Comparison of ENCODE assay signal across 33 cellular contexts in the genomic region with DNA sequence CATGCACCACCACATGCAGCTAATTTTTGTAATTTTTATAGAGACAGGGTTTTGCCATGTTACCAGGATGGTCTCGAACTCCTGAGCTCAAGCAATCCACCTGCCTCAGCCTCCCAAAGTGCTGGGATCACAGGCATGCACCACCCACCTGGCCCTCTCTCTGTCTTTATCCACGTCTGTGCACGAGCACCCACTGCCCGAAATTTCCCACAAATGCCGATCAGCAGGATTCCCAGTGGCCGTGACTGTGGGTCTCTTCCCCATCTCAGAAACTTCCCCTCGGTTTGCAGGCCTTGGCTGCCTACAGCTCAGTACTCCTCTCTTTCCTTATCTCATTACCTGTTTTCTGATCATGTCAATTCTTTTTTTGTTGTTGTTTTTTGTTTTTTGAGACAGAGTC.
"Had no signal": no experiment of that assay in that cellular context is flagged by ENCODE, and none has a peak within 500 bp of the region (broad histone marks: within the 10 kb centered on the region; RNA-seq: fewer than 3 reads in every experiment).

No MANE protein-coding gene starts in this region.

- ATAC-seq: activated CD8-positive, alpha-beta T cell treated with anti-CD3 and anti-CD28 coated beads for 36 hours; activated naive CD8-positive, alpha-beta T cell treated with anti-CD3 and anti-CD28 coated beads, Interleukin-2, amount 50 U/mL, for 24 hours had no signal

- H3K36me3 Mint-ChIP-seq: activated CD4-positive, alpha-beta memory T cell treated with anti-CD3 and anti-CD28 coated beads for 36 hours; activated naive CD4-positive, alpha-beta T cell treated with anti-CD3 and anti-CD28 coated beads, Interleukin-2, amount 10 ng/mL, durations not matched to agents 7 days and 5 days; activated naive CD4-positive, alpha-beta T cell treated with anti-CD3 and anti-CD28 coated beads, Interleukin-2, amount 50 U/mL, for 24 hours; activated naive CD8-positive, alpha-beta T cell; activated naive CD8-positive, alpha-beta T cell treated with anti-CD3 and anti-CD28 coated beads, Interleukin-2, amount 10 ng/mL, durations not matched to agents 7 days and 5 days; brain had no signal

- H3K4me3 ChIP-seq: ascending aorta, cardiac muscle cell had no signal

- H3K4me3 Mint-ChIP-seq: activated B cell treated with CpG ODN at 0.5 μM for 24 hours; activated CD4-positive, alpha-beta memory T cell treated with anti-CD3 and anti-CD28 coated beads for 36 hours; activated CD4-positive, alpha-beta T cell treated with anti-CD3 and anti-CD28 coated beads, Interleukin-2, amount 10 ng/mL, durations not matched to agents 24 days and 14 days; activated CD8-positive, alpha-beta T cell treated with anti-CD3 and anti-CD28 coated beads for 36 hours; activated naive CD4-positive, alpha-beta T cell treated with anti-CD3 and anti-CD28 coated beads, Interleukin-2, amount 10 ng/mL, durations not matched to agents 7 days and 5 days; activated naive CD4-positive, alpha-beta T cell treated with anti-CD3 and anti-CD28 coated beads, Interleukin-2, amount 50 U/mL, for 24 hours; activated naive CD8-positive, alpha-beta T cell; activated naive CD8-positive, alpha-beta T cell treated with anti-CD3 and anti-CD28 coated beads, Interleukin-2, amount 10 ng/mL, durations not matched to agents 7 days and 5 days; activated naive CD8-positive, alpha-beta T cell treated with anti-CD3 and anti-CD28 coated beads, Interleukin-2, amount 50 U/mL, for 24 hours; activated T-cell treated with anti-CD3 and anti-CD28 coated beads, Interleukin-2, amount 50 U/mL, for 24 hours; brain; central memory CD8-positive, alpha-beta T cell; T-helper 1 cell treated with Interleukin-12 subunit alpha and Interleukin-12 subunit beta and Interleukin-4 antibody, amounts not matched to agents 30 μg/mL and 1 μg/mL, for 36 hours; T-helper 2 cell treated with Interferon-gamma antibody and Interleukin-4, amounts not matched to agents 5 μg/mL and 100 μg/mL, for 36 hours had no signal

- DNase-seq: activated B cell treated with CpG ODN at 0.5 μM for 24 hours; activated CD4-positive, alpha-beta memory T cell treated with anti-CD3 and anti-CD28 coated beads for 36 hours; activated CD4-positive, alpha-beta T cell treated with anti-CD3 and anti-CD28 coated beads for 4 hours; activated CD4-positive, alpha-beta T cell treated with anti-CD3 and anti-CD28 coated beads, Interleukin-2, amount 10 ng/mL, durations not matched to agents 24 days and 14 days; activated CD4-positive, alpha-beta T cell treated with anti-CD3 and anti-CD28 coated beads, Interleukin-2, amount 50 U/mL, for 1 hour; activated CD4-positive, alpha-beta T cell treated with anti-CD3 and anti-CD28 coated beads, Interleukin-2, amount 50 U/mL, for 4 hours; activated CD4-positive, CD25-positive, alpha-beta regulatory T cell treated with anti-CD3 and anti-CD28 coated beads, Interleukin-2, amount 50 U/mL, for 72 hours; activated CD8-positive, alpha-beta memory T cell treated with anti-CD3 and anti-CD28 coated beads, Interleukin-2, amount 50 U/mL, for 4 hours; activated CD8-positive, alpha-beta T cell treated with anti-CD3 and anti-CD28 coated beads for 36 hours; activated effector memory CD4-positive, alpha-beta T cell treated with Interleukin-2 at 50 U/mL for 16 hours; activated gamma-delta T cell; activated naive CD4-positive, alpha-beta T cell treated with anti-CD3 and anti-CD28 coated beads, Interleukin-2, amount 10 ng/mL, durations not matched to agents 7 days and 5 days; activated naive CD4-positive, alpha-beta T cell treated with Interleukin-2 at 50 U/mL for 16 hours; activated naive CD8-positive, alpha-beta T cell treated with anti-CD3 and anti-CD28 coated beads, Interleukin-2, amount 10 ng/mL, durations not matched to agents 7 days and 5 days; activated naive CD8-positive, alpha-beta T cell treated with anti-CD3 and anti-CD28 coated beads, Interleukin-2, amount 50 U/mL, for 24 hours; activated T-cell treated with anti-CD3 and anti-CD28 coated beads, Interleukin-2, amount 50 U/mL, for 24 hours; activated T-cell treated with anti-CD3 and anti-CD28 coated beads, Interleukin-2, amount 50 U/mL, for 48 hours; amygdala; anterior cingulate cortex; caudate nucleus; T-helper 1 cell; T-helper 2 cell; T-helper 9 cell had no signal

- H3K9me3 Mint-ChIP-seq: activated B cell treated with CpG ODN at 0.5 μM for 24 hours; activated CD4-positive, alpha-beta memory T cell treated with anti-CD3 and anti-CD28 coated beads for 36 hours; activated CD4-positive, alpha-beta T cell treated with anti-CD3 and anti-CD28 coated beads, Interleukin-2, amount 10 ng/mL, durations not matched to agents 24 days and 14 days; activated CD8-positive, alpha-beta T cell treated with anti-CD3 and anti-CD28 coated beads for 36 hours; activated naive CD4-positive, alpha-beta T cell treated with anti-CD3 and anti-CD28 coated beads, Interleukin-2, amount 10 ng/mL, durations not matched to agents 7 days and 5 days; activated naive CD4-positive, alpha-beta T cell treated with anti-CD3 and anti-CD28 coated beads, Interleukin-2, amount 50 U/mL, for 24 hours; activated naive CD8-positive, alpha-beta T cell treated with anti-CD3 and anti-CD28 coated beads, Interleukin-2, amount 10 ng/mL, durations not matched to agents 7 days and 5 days; activated naive CD8-positive, alpha-beta T cell treated with anti-CD3 and anti-CD28 coated beads, Interleukin-2, amount 50 U/mL, for 24 hours; activated T-cell treated with anti-CD3 and anti-CD28 coated beads, Interleukin-2, amount 50 U/mL, for 24 hours; activated T-helper 2 cell treated with anti-CD3 and anti-CD28 coated beads, Interferon-gamma antibody, Interleukin-2, Interleukin-4, amounts not matched to agents 10 μg/mL and 5 μg/mL and 100 μg/mL, durations not matched to agents 14 hours and 24 hours and 36 hours; brain; central memory CD8-positive, alpha-beta T cell; T-helper 1 cell treated with Interleukin-12 subunit alpha and Interleukin-12 subunit beta and Interleukin-4 antibody, amounts not matched to agents 30 μg/mL and 1 μg/mL, for 36 hours; T-helper 2 cell treated with Interferon-gamma antibody and Interleukin-4, amounts not matched to agents 5 μg/mL and 100 μg/mL, for 36 hours had no signal

- H3K27me3 Mint-ChIP-seq: activated CD4-positive, alpha-beta T cell treated with anti-CD3 and anti-CD28 coated beads, Interleukin-2, amount 10 ng/mL, durations not matched to agents 24 days and 14 days; activated naive CD4-positive, alpha-beta T cell treated with anti-CD3 and anti-CD28 coated beads, Interleukin-2, amount 50 U/mL, for 24 hours; brain had no signal

- H3K4me1 Mint-ChIP-seq: activated B cell treated with CpG ODN at 0.5 μM for 24 hours; activated CD4-positive, alpha-beta T cell treated with anti-CD3 and anti-CD28 coated beads, Interleukin-2, amount 10 ng/mL, durations not matched to agents 24 days and 14 days; activated naive CD4-positive, alpha-beta T cell treated with anti-CD3 and anti-CD28 coated beads, Interleukin-2, amount 10 ng/mL, durations not matched to agents 7 days and 5 days; activated naive CD4-positive, alpha-beta T cell treated with anti-CD3 and anti-CD28 coated beads, Interleukin-2, amount 50 U/mL, for 24 hours; activated naive CD8-positive, alpha-beta T cell treated with anti-CD3 and anti-CD28 coated beads, Interleukin-2, amount 10 ng/mL, durations not matched to agents 7 days and 5 days; activated naive CD8-positive, alpha-beta T cell treated with anti-CD3 and anti-CD28 coated beads, Interleukin-2, amount 50 U/mL, for 24 hours; central memory CD8-positive, alpha-beta T cell had no signal

- H3K27ac Mint-ChIP-seq: activated B cell treated with CpG ODN at 0.5 μM for 24 hours; activated CD4-positive, alpha-beta memory T cell treated with anti-CD3 and anti-CD28 coated beads for 36 hours; activated CD4-positive, alpha-beta T cell treated with anti-CD3 and anti-CD28 coated beads, Interleukin-2, amount 10 ng/mL, durations not matched to agents 24 days and 14 days; activated CD8-positive, alpha-beta T cell treated with anti-CD3 and anti-CD28 coated beads for 36 hours; activated naive CD4-positive, alpha-beta T cell treated with anti-CD3 and anti-CD28 coated beads, Interleukin-2, amount 10 ng/mL, durations not matched to agents 7 days and 5 days; activated naive CD4-positive, alpha-beta T cell treated with anti-CD3 and anti-CD28 coated beads, Interleukin-2, amount 50 U/mL, for 24 hours; activated naive CD8-positive, alpha-beta T cell; activated naive CD8-positive, alpha-beta T cell treated with anti-CD3 and anti-CD28 coated beads, Interleukin-2, amount 10 ng/mL, durations not matched to agents 7 days and 5 days; activated naive CD8-positive, alpha-beta T cell treated with anti-CD3 and anti-CD28 coated beads, Interleukin-2, amount 50 U/mL, for 24 hours; activated T-cell treated with anti-CD3 and anti-CD28 coated beads, Interleukin-2, amount 50 U/mL, for 24 hours; activated T-helper 2 cell treated with anti-CD3 and anti-CD28 coated beads, Interferon-gamma antibody, Interleukin-2, Interleukin-4, amounts not matched to agents 10 μg/mL and 5 μg/mL and 100 μg/mL, durations not matched to agents 14 hours and 24 hours and 36 hours; brain; T-helper 1 cell treated with Interleukin-12 subunit alpha and Interleukin-12 subunit beta and Interleukin-4 antibody, amounts not matched to agents 30 μg/mL and 1 μg/mL, for 36 hours; T-helper 2 cell treated with Interferon-gamma antibody and Interleukin-4, amounts not matched to agents 5 μg/mL and 100 μg/mL, for 36 hours had no signal

- H3K27ac ChIP-seq: ascending aorta, cardiac muscle cell, VCaP had no signal
